In genomic region chr13:77514336-77514726, GRCh38 we compare ENCODE assay signal across 14 cellular contexts. TPM values are rescaled to one million over a fixed set of nuclear protein-coding genes. Genes with fewer than 3 reads are reported as not detected.
DNase-seq lines count a peak whose midpoint lies in the region; ATAC-seq, FAIRE-seq and TF ChIP-seq lines count a peak whose summit lies in the region.
"Had no signal": no experiment of that assay in that cellular context is flagged by ENCODE, and none has a peak within 500 bp of the region (broad histone marks: within the 10 kb centered on the region; RNA-seq: fewer than 3 reads in every experiment).

No MANE protein-coding gene starts in this region.

- no peaks in the 10 kb centered on the region for H3K36me3 ChIP-seq in GM23338 (ENCODE audit: insufficient read depth)
- H3K36me3 ChIP-seq in SK-N-SH (replicated peaks in 1 of 2; ENCODE audit: control insufficient read depth in 1 of 2, insufficient read depth in 2 of 2, low read length in 1 of 2): no peaks in the 10 kb centered on the region

- no peaks in the 10 kb centered on the region for H3F3A ChIP-seq in GM23338 (replicated peaks; ENCODE audit: low read depth)
- H3F3A ChIP-seq in SK-N-SH (replicated peaks; ENCODE audit: insufficient read depth): peaks cover 13% of the 10 kb centered on the region

- CTCF ChIA-PET in SK-N-SH (lab: Yijun Ruan, JAX): no interaction called here

- no peaks in the 10 kb centered on the region for H3K79me1 ChIP-seq in H9 (ENCODE audit: insufficient read depth, low read depth, low read length, poor library complexity, severe bottlenecking)

- H4K8ac ChIP-seq in H9 (replicated peaks; ENCODE audit: insufficient read length, low read depth, low read length): no peak overlapping the region

- H3K4me2 ChIP-seq in GM23338 (no peak overlapping the region), SK-N-SH (no peak overlapping the region), H9 (ENCODE audit: insufficient read depth, insufficient read length, low read length) (no peak overlapping the region)

- TF ChIP-seq CTCF in GM23338 (conservative IDR thresholded peaks at IDR 0.05; ENCODE audit: low read depth in 2 of 2) (no peak), SK-N-SH (IDR thresholded peaks at IDR 0.05) (no peak), H9 (conservative IDR thresholded peaks at IDR 0.05) (no peak)

- no peak overlapping the region for H2AK5ac ChIP-seq in H9 (ENCODE audit: insufficient read length, low read length)

- DNase-seq in GM19239 (ENCODE audit: insufficient read length, low spot score) (peak; percentile 16), GM23338 (ENCODE audit: low spot score) (no peak), SK-N-SH (no peak), H9 (no peak), caudate nucleus (lab: John Stamatoyannopoulos, UW) (no peak)
- DNase-seq: activated CD8-positive, alpha-beta memory T cell treated with anti-CD3 and anti-CD28 coated beads for 24 hours; activated naive CD8-positive, alpha-beta T cell treated with anti-CD3 and anti-CD28 coated beads, Interleukin-2, amount 50 U/mL, for 24 hours; kidney glomerular epithelial cell; OCI-M1; T-helper 17 cell had no signal

- H2AFZ ChIP-seq in GM23338 (peak overlapping the region; percentile 47; the same call in 1 of the 2 replicates), SK-N-SH (ENCODE audit: low read depth) (no peak overlapping the region), H9 (ENCODE audit: low read length) (no peak overlapping the region)

- H3K9ac ChIP-seq in SK-N-SH (no peak overlapping the region), H9 (ENCODE audit: extremely low read depth, insufficient read length, low read length) (no peak overlapping the region)

- no peak for TF ChIP-seq EP300 in SK-N-SH (IDR thresholded peaks at IDR 0.05; ENCODE audit: borderline replicate concordance in 1 of 2, low read depth in 1 of 2, low read length in 1 of 2)

- no peak for ATAC-seq in GM23338
- ATAC-seq in HG03139 (IDR thresholded peaks at IDR 0.05; ENCODE audit: unreplicated experiment): peak; percentile 80
- peak; percentile 83 for ATAC-seq in stimulated activated memory B cell treated with anti-CD40 and anti-IgM and Interleukin-4, amounts not matched to agents 10 μg/mL and 1 μg/mL and 100 μg/mL, for 72 hours
- ATAC-seq: activated naive CD8-positive, alpha-beta T cell treated with anti-CD3 and anti-CD28 coated beads, Interleukin-2, amount 50 U/mL, for 24 hours; T-helper 17 cell had no signal

- H3T11ph ChIP-seq in H9 (ENCODE audit: low read length): no peak overlapping the region

- H2BK20ac ChIP-seq in H9 (ENCODE audit: low read depth, low read length, poor library complexity, severe bottlenecking): no peak overlapping the region

- H3K4me3 ChIP-seq in GM23338: no peak overlapping the region
- H3K4me3 ChIP-seq in SK-N-SH (ENCODE audit: low read depth in 2 of 2, low read length in 1 of 2): no peak overlapping the region
- H3K4me3 ChIP-seq: coronary artery had no signal

- H3K9me3 Mint-ChIP-seq in GM23338 (no peaks in the 10 kb centered on the region), H9 (no peaks in the 10 kb centered on the region)
- no peaks in the 10 kb centered on the region for H3K9me3 Mint-ChIP-seq in stimulated activated memory B cell treated with anti-CD40 and anti-IgM and Interleukin-4, amounts not matched to agents 10 μg/mL and 1 μg/mL and 100 μg/mL, for 72 hours
- H3K9me3 Mint-ChIP-seq: activated naive CD8-positive, alpha-beta T cell treated with anti-CD3 and anti-CD28 coated beads, Interleukin-2, amount 50 U/mL, for 24 hours; neural crest cell had no signal

- H3K27me3 ChIP-seq in GM23338 (ENCODE audit: insufficient read depth): no peaks in the 10 kb centered on the region
- no peaks in the 10 kb centered on the region for H3K27me3 ChIP-seq in SK-N-SH (ENCODE audit: insufficient read depth)
- no peaks in the 10 kb centered on the region for H3K27me3 ChIP-seq in H9 (ENCODE audit: insufficient read depth, low read length)

- H2BK5ac ChIP-seq in H9 (ENCODE audit: insufficient read length, low read length): no peak overlapping the region

- POLR2A ChIA-PET in SK-N-SH (lab: Yijun Ruan, JAX): no interaction called here

- no peak overlapping the region for H2BK15ac ChIP-seq in H9 (ENCODE audit: low read depth, low read length)

- no peaks in the 10 kb centered on the region for H3K9me3 ChIP-seq in SK-N-SH
- no peaks in the 10 kb centered on the region for H3K9me3 ChIP-seq in H9 (ENCODE audit: control insufficient read depth, low read depth, low read length)

- TF ChIP-seq RAD21 in SK-N-SH (IDR thresholded peaks at IDR 0.05; ENCODE audit: low read length): no peak

- no peak overlapping the region for H4K91ac ChIP-seq in H9 (ENCODE audit: insufficient read length, low read depth, low read length)

- H3K4me1 Mint-ChIP-seq in GM23338 (no peaks in the 10 kb centered on the region), H9 (peaks cover 4 to 9% of the 10 kb centered on the region in 2 experiments; a peak in 3 of 4 replicates)
- H3K4me1 Mint-ChIP-seq in stimulated activated memory B cell treated with anti-CD40 and anti-IgM and Interleukin-4, amounts not matched to agents 10 μg/mL and 1 μg/mL and 100 μg/mL, for 72 hours: peaks cover 27% of the 10 kb centered on the region
- H3K4me1 Mint-ChIP-seq: neural crest cell had no signal

- no peaks in the 10 kb centered on the region for H4K20me1 ChIP-seq in GM23338 (replicated peaks; ENCODE audit: insufficient read depth)
- H4K20me1 ChIP-seq in SK-N-SH (ENCODE audit: insufficient read depth): no peaks in the 10 kb centered on the region
- no peaks in the 10 kb centered on the region for H4K20me1 ChIP-seq in H9 (ENCODE audit: control insufficient read depth, insufficient read depth, insufficient read length)

- H3K27ac Mint-ChIP-seq in GM23338: no peak overlapping the region
- peak overlapping the region; percentile 68 for H3K27ac Mint-ChIP-seq in stimulated activated memory B cell treated with anti-CD40 and anti-IgM and Interleukin-4, amounts not matched to agents 10 μg/mL and 1 μg/mL and 100 μg/mL, for 72 hours
- no peak overlapping the region for H3K27ac Mint-ChIP-seq in H9
- H3K27ac Mint-ChIP-seq: activated naive CD8-positive, alpha-beta T cell treated with anti-CD3 and anti-CD28 coated beads, Interleukin-2, amount 50 U/mL, for 24 hours; T-helper 17 cell had no signal

- FAIRE-seq in GM19239 (lab: Jason Lieb, UNC): no peak

- H4K5ac ChIP-seq in H9 (ENCODE audit: insufficient read length, low read depth, low read length): no peak overlapping the region

- H3K56ac ChIP-seq in H9 (ENCODE audit: insufficient read length, low read depth, low read length): no peak overlapping the region

- H3K36me3 Mint-ChIP-seq in GM23338 (ENCODE audit: low read depth): no peaks in the 10 kb centered on the region
- no peaks in the 10 kb centered on the region for H3K36me3 Mint-ChIP-seq in stimulated activated memory B cell treated with anti-CD40 and anti-IgM and Interleukin-4, amounts not matched to agents 10 μg/mL and 1 μg/mL and 100 μg/mL, for 72 hours
- no peaks in the 10 kb centered on the region for H3K36me3 Mint-ChIP-seq in H9 (ENCODE audit: insufficient read depth in 1 of 3, low read depth in 3 of 3)

- H3K4me3 Mint-ChIP-seq in GM23338 (no peak overlapping the region), H9 (no peak overlapping the region)
- H3K4me3 Mint-ChIP-seq in stimulated activated memory B cell treated with anti-CD40 and anti-IgM and Interleukin-4, amounts not matched to agents 10 μg/mL and 1 μg/mL and 100 μg/mL, for 72 hours: no peak overlapping the region
- H3K4me3 Mint-ChIP-seq: activated naive CD8-positive, alpha-beta T cell treated with anti-CD3 and anti-CD28 coated beads, Interleukin-2, amount 50 U/mL, for 24 hours; neural crest cell; T-helper 17 cell had no signal

- H3K79me2 ChIP-seq in GM23338 (replicated peaks; ENCODE audit: insufficient read depth) (no peaks in the 10 kb centered on the region), SK-N-SH (ENCODE audit: insufficient read depth) (no peaks in the 10 kb centered on the region), H9 (ENCODE audit: insufficient read depth, low read length) (no peaks in the 10 kb centered on the region)

- no peak overlapping the region for H3K14ac ChIP-seq in H9 (ENCODE audit: insufficient read depth, low read length)

- no peak overlapping the region for H3K18ac ChIP-seq in H9 (ENCODE audit: insufficient read length, low read depth, low read length)

- no peak overlapping the region for H3K4ac ChIP-seq in H9 (ENCODE audit: low read depth, low read length)

- no peak overlapping the region for H3K23ac ChIP-seq in H9 (ENCODE audit: insufficient read length, low read depth, low read length)

- H2BK120ac ChIP-seq in H9 (ENCODE audit: low read depth, low read length, poor library complexity, severe bottlenecking): no peak overlapping the region

- no peaks in the 10 kb centered on the region for H3K23me2 ChIP-seq in H9 (ENCODE audit: insufficient read length, low read depth, low read length, poor library complexity, severe bottlenecking)

- 52% methylated on average over 1 of the region's 1 CpG for WGBS in SK-N-SH (ENCODE audit: low lambda C conversion rate)
- WGBS in H9 (ENCODE audit: extremely low coverage, insufficient read length, low lambda C conversion rate): no CpG with 5 or more reads among the region's 1 CpG

- H3K27ac ChIP-seq in GM23338 (ENCODE audit: low read depth): no peak overlapping the region
- H3K27ac ChIP-seq in SK-N-SH (ENCODE audit: low read depth in 2 of 2, low read length in 1 of 2): no peak overlapping the region
- no peak overlapping the region for H3K27ac ChIP-seq in H9 (ENCODE audit: insufficient read length, low read depth, low read length)
- H3K27ac ChIP-seq in caudate nucleus (ENCODE audit: low read depth, low read length): no peak overlapping the region
- H3K27ac ChIP-seq: coronary artery had no signal

- no peak overlapping the region for H2BK12ac ChIP-seq in H9 (ENCODE audit: insufficient read length, low read depth, low read length)

- H3K9me2 ChIP-seq in GM23338 (ENCODE audit: insufficient read depth): no peaks in the 10 kb centered on the region
- no peaks in the 10 kb centered on the region for H3K9me2 ChIP-seq in SK-N-SH

- H3K27me3 Mint-ChIP-seq in GM23338 (ENCODE audit: insufficient read depth, low read depth, poor library complexity) (no peaks in the 10 kb centered on the region), H9 (ENCODE audit: low read depth) (no peaks in the 10 kb centered on the region)
- H3K27me3 Mint-ChIP-seq in stimulated activated memory B cell treated with anti-CD40 and anti-IgM and Interleukin-4, amounts not matched to agents 10 μg/mL and 1 μg/mL and 100 μg/mL, for 72 hours: no peaks in the 10 kb centered on the region

- H3K4me1 ChIP-seq in GM23338 (ENCODE audit: insufficient read depth) (no peaks in the 10 kb centered on the region), SK-N-SH (ENCODE audit: control insufficient read depth in 1 of 2, insufficient read depth in 2 of 2, low read depth in 1 of 2, low read length in 1 of 2) (peaks cover 0 to 25% of the 10 kb centered on the region in 2 experiments), H9 (ENCODE audit: insufficient read depth, low read length) (no peaks in the 10 kb centered on the region)

RNA-seq across cellular contexts. Expression of gene SCEL, which starts 21.2 kb away (rescaled TPM):
- total RNA-seq in GM23338 (2014; rRNA removed; shearing (Covaris generic)): not detected in 2 replicates
- not detected in 2 replicates for polyA plus RNA-seq in GM23338 (2016; fragmentation: Nextera tagmentation; extraction: Ambion mirVana)
- 0.02 and 0.03 TPM in 2 replicates for polyA plus RNA-seq in SK-N-SH (2012; rRNA removed)
- 0.01 TPM in 2 replicates for polyA plus RNA-seq in SK-N-SH (2012; cell fraction: cytosol; rRNA removed)
- polyA plus RNA-seq in SK-N-SH (2012; cell fraction: nucleus; rRNA removed): 0.01 TPM in 1 of 2 replicates, not detected in the other
- total RNA-seq in H9 (2021): not detected in 2 replicates
- total RNA-seq: neural crest cell, T-helper 17 cell had no signal
